27 cellular contexts compared by ENCODE assay signal in genomic region chr1:29812397-29813135, GRCh38.
DNase-seq lines count a peak whose midpoint lies in the region; ATAC-seq and TF ChIP-seq lines count a peak whose summit lies in the region.
"Had no signal": no experiment of that assay in that cellular context is flagged by ENCODE, and none has a peak within 500 bp of the region (broad histone marks: within the 10 kb centered on the region; RNA-seq: fewer than 3 reads in every experiment).

No MANE protein-coding gene starts in this region.

- TF ChIP-seq POLR2A in gastrocnemius medialis (IDR thresholded peaks at IDR 0.05), result no peak

- H3K27me3 ChIP-seq in left lung (peaks cover 0 to 21% of the 10 kb centered on the region in 2 donors), gastrocnemius medialis (no peaks in the 10 kb centered on the region)
- H3K27me3 ChIP-seq: adrenal gland, neutrophil had no signal

- H3K4me1 ChIP-seq in left lung (no peaks in the 10 kb centered on the region), gastrocnemius medialis (no peaks in the 10 kb centered on the region)
- H3K4me1 ChIP-seq: adrenal gland, Caco-2, suprapubic skin had no signal

- CTCF ChIA-PET in activated CD4-positive, alpha-beta memory T cell treated with anti-CD3 and anti-CD28 coated beads for 36 hours (lab: Charles Lee), result no interaction called here

- H3K4me3 Mint-ChIP-seq in activated CD4-positive, alpha-beta memory T cell treated with anti-CD3 and anti-CD28 coated beads for 36 hours, result no peak overlapping the region
- H3K4me3 Mint-ChIP-seq: activated B cell treated with CpG ODN at 0.5 μM for 24 hours; activated naive CD4-positive, alpha-beta T cell treated with anti-CD3 and anti-CD28 coated beads, Interleukin-2, amount 10 ng/mL, durations not matched to agents 7 days and 5 days; activated T-helper 1 cell treated with anti-CD3 and anti-CD28 coated beads, Interleukin-12 subunit alpha, Interleukin-12 subunit beta, Interleukin-2, Interleukin-4 antibody, amounts not matched to agents 30 ng/mL and 10 ng/mL and 1 ng/mL, durations not matched to agents 14 hours and 24 hours and 36 hours; CD14-positive monocyte had no signal

- in situ Hi-C loops in gastrocnemius medialis (cut with MboI; ENCODE audit: low sequenced_read_pairs in 4 of 4), result no loop called here

- DNase-seq in activated CD8-positive, alpha-beta memory T cell treated with anti-CD3 and anti-CD28 coated beads for 24 hours, result peak; percentile 19
- DNase-seq in activated CD8-positive, alpha-beta memory T cell treated with anti-CD3 and anti-CD28 coated beads, Interleukin-2, amount 50 U/mL, for 48 hours, result no peak
- DNase-seq in NCI-H187 treated with DMSO at 0.1 percent for 48 hours (lab: John Stamatoyannopoulos, UW) (peak; percentile 40), left lung (no peak), gastrocnemius medialis (peak in 1 of 2 donors; percentile 22), GM19238 (ENCODE audit: insufficient read length, low spot score) (no peak)
- DNase-seq in activated CD4-positive, alpha-beta memory T cell treated with anti-CD3 and anti-CD28 coated beads for 36 hours, result no peak
- DNase-seq: activated B cell treated with CpG ODN at 0.5 μM for 24 hours; activated naive CD4-positive, alpha-beta T cell treated with anti-CD3 and anti-CD28 coated beads, Interleukin-2, amount 10 ng/mL, durations not matched to agents 7 days and 5 days; Caco-2; effector CD4-positive, alpha-beta T cell; GF-D8; hippocampal formation; Kasumi-1; mesendoderm; NCI-H2171 treated with DMSO at 0.1 percent for 48 hours; NCI-H524; PC-3; stimulated activated naive CD4-positive, alpha-beta T cell had no signal

- ATAC-seq in left lung (peak; percentile 58), gastrocnemius medialis (peak; percentile 88 to 94), HG03432 (IDR thresholded peaks at IDR 0.05; ENCODE audit: unreplicated experiment) (no peak)
- ATAC-seq: PC-3 had no signal

- intact Hi-C loops in left lung (cut with DNase I) (no loop called here), gastrocnemius medialis (cut with DNase I; ENCODE audit: low total_unique reads) (no loop called here)
- intact Hi-C loops in activated CD4-positive, alpha-beta memory T cell treated with anti-CD3 and anti-CD28 coated beads for 36 hours (cut with micrococcal nuclease), result no loop called here

- no peak overlapping the region for H3K27ac Mint-ChIP-seq in activated CD4-positive, alpha-beta memory T cell treated with anti-CD3 and anti-CD28 coated beads for 36 hours
- H3K27ac Mint-ChIP-seq: activated B cell treated with CpG ODN at 0.5 μM for 24 hours; activated naive CD4-positive, alpha-beta T cell treated with anti-CD3 and anti-CD28 coated beads, Interleukin-2, amount 10 ng/mL, durations not matched to agents 7 days and 5 days; activated T-helper 1 cell treated with anti-CD3 and anti-CD28 coated beads, Interleukin-12 subunit alpha, Interleukin-12 subunit beta, Interleukin-2, Interleukin-4 antibody, amounts not matched to agents 30 ng/mL and 10 ng/mL and 1 ng/mL, durations not matched to agents 14 hours and 24 hours and 36 hours; CD14-positive monocyte had no signal

- H3K36me3 ChIP-seq in left lung (no peaks in the 10 kb centered on the region), gastrocnemius medialis (no peaks in the 10 kb centered on the region)
- H3K36me3 ChIP-seq: adrenal gland, neutrophil, suprapubic skin had no signal

- H3K9me3 ChIP-seq in left lung (no peaks in the 10 kb centered on the region), gastrocnemius medialis (no peaks in the 10 kb centered on the region)
- H3K9me3 ChIP-seq: adrenal gland, Caco-2, neutrophil, suprapubic skin had no signal

- TF ChIP-seq CTCF in left lung (IDR thresholded peaks at IDR 0.05), result no peak
- TF ChIP-seq CTCF in gastrocnemius medialis (IDR thresholded peaks at IDR 0.05 in 4 of 5, conservative IDR thresholded peaks at IDR 0.05 in 1 of 5), result no peak

- H3K4me1 Mint-ChIP-seq in activated CD4-positive, alpha-beta memory T cell treated with anti-CD3 and anti-CD28 coated beads for 36 hours (ENCODE audit: low read depth), result no peaks in the 10 kb centered on the region
- H3K4me1 Mint-ChIP-seq: activated B cell treated with CpG ODN at 0.5 μM for 24 hours; activated naive CD4-positive, alpha-beta T cell treated with anti-CD3 and anti-CD28 coated beads, Interleukin-2, amount 10 ng/mL, durations not matched to agents 7 days and 5 days; CD14-positive monocyte had no signal

- H3K9me3 Mint-ChIP-seq in activated CD4-positive, alpha-beta memory T cell treated with anti-CD3 and anti-CD28 coated beads for 36 hours, result no peaks in the 10 kb centered on the region
- H3K9me3 Mint-ChIP-seq: activated B cell treated with CpG ODN at 0.5 μM for 24 hours; activated naive CD4-positive, alpha-beta T cell treated with anti-CD3 and anti-CD28 coated beads, Interleukin-2, amount 10 ng/mL, durations not matched to agents 7 days and 5 days; activated T-helper 1 cell treated with anti-CD3 and anti-CD28 coated beads, Interleukin-12 subunit alpha, Interleukin-12 subunit beta, Interleukin-2, Interleukin-4 antibody, amounts not matched to agents 30 ng/mL and 10 ng/mL and 1 ng/mL, durations not matched to agents 14 hours and 24 hours and 36 hours; CD14-positive monocyte had no signal

- H3K27ac ChIP-seq in left lung, result no peak overlapping the region
- H3K27ac ChIP-seq in gastrocnemius medialis, result no peak overlapping the region
- H3K27ac ChIP-seq: adrenal gland, neutrophil, SK-N-MC, skin epidermis, suprapubic skin had no signal

- POLR2A ChIA-PET in activated CD4-positive, alpha-beta memory T cell treated with anti-CD3 and anti-CD28 coated beads for 36 hours (lab: Charles Lee), result no interaction called here

- no peaks in the 10 kb centered on the region for H3K27me3 Mint-ChIP-seq in activated CD4-positive, alpha-beta memory T cell treated with anti-CD3 and anti-CD28 coated beads for 36 hours
- H3K27me3 Mint-ChIP-seq: activated B cell treated with CpG ODN at 0.5 μM for 24 hours; activated naive CD4-positive, alpha-beta T cell treated with anti-CD3 and anti-CD28 coated beads, Interleukin-2, amount 10 ng/mL, durations not matched to agents 7 days and 5 days had no signal

- H3K4me3 ChIP-seq in left lung (no peak overlapping the region), gastrocnemius medialis (no peak overlapping the region)
- H3K4me3 ChIP-seq: adrenal gland, SK-N-MC, skin epidermis, suprapubic skin had no signal

- H3K36me3 Mint-ChIP-seq in activated CD4-positive, alpha-beta memory T cell treated with anti-CD3 and anti-CD28 coated beads for 36 hours, result no peaks in the 10 kb centered on the region
- H3K36me3 Mint-ChIP-seq: activated naive CD4-positive, alpha-beta T cell treated with anti-CD3 and anti-CD28 coated beads, Interleukin-2, amount 10 ng/mL, durations not matched to agents 7 days and 5 days; CD14-positive monocyte had no signal

Comparison
In these comparisons a context has a peak if more than half of its experiments do, and no peak if none do; other contexts are left out.
1. DNase-seq: peak in activated CD8-positive, alpha-beta memory T cell treated with anti-CD3 and anti-CD28 coated beads for 24 hours (single experiment) and NCI-H187 treated with DMSO at 0.1 percent for 48 hours (single experiment); none in activated CD8-positive, alpha-beta memory T cell treated with anti-CD3 and anti-CD28 coated beads, Interleukin-2, amount 50 U/mL, for 48 hours (single experiment), left lung (0 of 2), activated CD4-positive, alpha-beta memory T cell treated with anti-CD3 and anti-CD28 coated beads for 36 hours (single experiment) and GM19238 (single experiment).